Comparison of ENCODE assay signal across 7 cellular contexts in genomic region chr6:152984387-152984872, GRCh38. TPM values are rescaled to one million over a fixed set of nuclear protein-coding genes. Genes with fewer than 3 reads are reported as not detected.
DNase-seq lines count a peak whose midpoint lies in the region; ATAC-seq, FAIRE-seq and TF ChIP-seq lines count a peak whose summit lies in the region.

No MANE protein-coding gene starts in this region.

- 11 to 17% methylated on average over 5 of the region's 8 CpGs for WGBS in mesodermal cell (ENCODE audit: insufficient coverage in 2 of 2), 2 experiments

- peak overlapping the region; percentile 97 for H3K9ac ChIP-seq in HUES6 (ENCODE audit: low read length)

- H3K36me3 ChIP-seq in HUES6 (ENCODE audit: control insufficient read depth, insufficient read depth, low read length) (peaks cover 8% of the 10 kb centered on the region), mesodermal cell (ENCODE audit: control insufficient read depth, insufficient read depth, low read length) (peaks cover 21% of the 10 kb centered on the region)

- 0 out of 2 replicates have a peak, but pooled peaks have one; percentile 28 for TF ChIP-seq POLR2A in GM12892 (IDR thresholded peaks at IDR 0.05; ENCODE audit: low read depth, low read length)

- H3K9me3 ChIP-seq in HUES6 (ENCODE audit: control insufficient read depth, insufficient read depth, low read depth, low read length) (no peaks in the 10 kb centered on the region), mesodermal cell (ENCODE audit: control insufficient read depth, low read length) (no peaks in the 10 kb centered on the region)

- H3K27me3 ChIP-seq in HUES6 (ENCODE audit: control insufficient read depth, insufficient read depth, low read length), result no peaks in the 10 kb centered on the region

- peak overlapping the region; percentile 95 for H3K4me3 ChIP-seq in HUES6 (ENCODE audit: low read depth, low read length)
- H3K4me3 ChIP-seq in mesodermal cell (ENCODE audit: extremely low read depth, insufficient read depth, low read length, poor library complexity, severe bottlenecking), result peak overlapping the region; percentile 95

- ATAC-seq in GM21423 (IDR thresholded peaks at IDR 0.05; ENCODE audit: unreplicated experiment), result peak; percentile 30

- DNase-seq in GM12892 (ENCODE audit: insufficient read length) (no peak), superior temporal gyrus (ENCODE audit: extremely low spot score) (no peak), GF-D8 (lab: John Stamatoyannopoulos, UW) (no peak)

- FAIRE-seq in GM12892 (lab: Jason Lieb, UNC), result peak; percentile 81

- H3K4me1 ChIP-seq in HUES6 (ENCODE audit: control insufficient read depth, insufficient read depth, low read length), result peaks cover 9% of the 10 kb centered on the region; the same call in 1 of the 2 replicates
- no peaks in the 10 kb centered on the region for H3K4me1 ChIP-seq in mesodermal cell (ENCODE audit: control insufficient read depth, insufficient read depth, low read length, poor library complexity, severe bottlenecking)

- H3K27ac ChIP-seq in HUES6 (ENCODE audit: low read depth, low read length) (peak overlapping the region; percentile 34; the same call in 1 of the 2 replicates), angular gyrus (ENCODE audit: low read depth, low read length) (peak overlapping the region; percentile 56), mesodermal cell (ENCODE audit: low read depth, low read length, severe bottlenecking) (peak overlapping the region; percentile 89)

RNA-seq across cellular contexts. Expression of gene FBXO5, which starts 1.6 kb away (rescaled TPM):
- 31.1 TPM for polyA plus RNA-seq in GM12892 (2012; ENCODE audit: missing spikeins)
- 30.6 TPM for polyA plus RNA-seq in mesodermal cell (2013, experiment 1 of 2)
- 33.0 TPM for polyA plus RNA-seq in mesodermal cell (2013, experiment 2 of 2)

RNA-seq across cellular contexts. Expression of gene MTRF1L, which starts 18.1 kb away (rescaled TPM):
- polyA plus RNA-seq in GM12892 (2012; ENCODE audit: missing spikeins), result 12.9 TPM
- polyA plus RNA-seq in mesodermal cell (2013, experiment 1 of 2), result 32.4 TPM
- 31.7 TPM for polyA plus RNA-seq in mesodermal cell (2013, experiment 2 of 2)

Comparison
In these comparisons a context has a peak if more than half of its experiments do, and no peak if none do; other contexts are left out.
1. H3K27ac ChIP-seq: peak in every context shown above with its lines; median percentile 89 in mesodermal cell; 56 in angular gyrus; 34 in HUES6.